In genomic region chr3:58526124-58526957, GRCh38 we compare ENCODE assay signal across 1 cellular context.
TF ChIP-seq lines count a peak whose summit lies in the region.

No MANE protein-coding gene starts in this region.

TF ChIP-seq in H1, 55 proteins besides CTCF, POLR2A, EP300 and RAD21:
- TF ChIP-seq SIN3A (conservative IDR thresholded peaks at IDR 0.05 in 1 of 2, IDR thresholded peaks at IDR 0.05 in 1 of 2; ENCODE audit: low read depth in 1 of 2, low read length in 2 of 2) (0 out of 4 replicates have a peak, but pooled peaks of 1 of the 2 experiments have one; percentile 28), CTBP2 (IDR thresholded peaks at IDR 0.05; ENCODE audit: borderline replicate concordance, insufficient read depth, insufficient read length, low read length) (no peak), SP1 (IDR thresholded peaks at IDR 0.05; ENCODE audit: low read depth, low read length) (peak; percentile 96), CHD1 (IDR thresholded peaks at IDR 0.05; ENCODE audit: low read depth, low read length) (no peak), CEBPB (IDR thresholded peaks at IDR 0.05; ENCODE audit: low read depth, low read length) (peak; percentile 73), JUN (IDR thresholded peaks at IDR 0.05; ENCODE audit: low read depth, low read length) (0 out of 2 replicates have a peak, but pooled peaks have one; percentile 16), TAF1 (IDR thresholded peaks at IDR 0.05; ENCODE audit: low read depth, low read length) (0 out of 2 replicates have a peak, but pooled peaks have one; percentile 25), RFX5 (IDR thresholded peaks at IDR 0.05; ENCODE audit: borderline replicate concordance, low read depth, low read length) (peak; percentile 48; the same call in 1 of the 2 replicates), JUND (IDR thresholded peaks at IDR 0.05; ENCODE audit: low read length) (0 out of 2 replicates have a peak, but pooled peaks have one; percentile 41)
